12 cellular contexts compared by ENCODE assay signal in the genomic region with DNA sequence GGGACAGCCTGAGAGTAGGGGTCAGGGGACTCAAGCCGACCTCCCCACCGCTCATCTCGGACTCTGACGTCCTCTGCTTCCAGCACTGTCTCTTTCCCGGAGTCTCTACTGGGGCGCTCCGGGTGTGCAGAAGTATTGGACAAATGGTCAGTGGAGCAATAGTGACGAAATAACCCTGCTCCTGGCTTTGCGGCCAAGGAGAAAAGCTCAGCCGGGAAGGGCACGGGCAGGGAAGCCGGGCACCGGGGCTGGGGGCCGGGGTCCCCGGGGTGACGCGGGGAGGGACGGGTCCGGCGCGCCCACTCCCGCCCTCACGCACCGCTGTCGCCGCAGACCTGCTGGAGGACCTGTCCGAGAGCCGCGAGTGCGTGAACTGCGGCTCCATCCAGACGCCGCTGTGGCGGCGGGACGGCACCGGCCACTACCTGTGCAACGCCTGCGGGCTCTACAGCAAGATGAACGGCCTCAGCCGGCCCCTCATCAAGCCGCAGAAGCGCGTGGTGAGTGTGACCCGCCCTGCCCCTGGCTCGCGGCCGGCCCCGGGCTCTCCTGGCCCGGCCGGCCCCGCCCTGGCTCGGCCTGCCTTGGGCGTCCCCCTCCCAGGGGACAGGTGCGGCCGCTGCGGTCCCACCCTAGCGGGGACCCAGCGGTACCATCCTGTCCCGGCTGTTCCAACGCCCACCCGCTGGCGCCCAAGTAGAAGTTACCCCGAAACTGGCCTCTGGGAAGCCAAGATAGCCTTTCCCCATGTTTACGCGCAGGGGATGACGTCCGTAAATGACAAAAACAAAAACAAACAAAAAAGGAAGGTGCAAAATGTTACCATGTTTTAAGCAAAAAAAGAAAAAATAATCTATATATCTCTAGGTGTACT. TPM values are rescaled to one million over a fixed set of nuclear protein-coding genes. Genes with fewer than 3 reads are reported as not detected.
DNase-seq lines count a peak whose midpoint lies in the region; ATAC-seq, FAIRE-seq and TF ChIP-seq lines count a peak whose summit lies in the region.
"Had no signal": no experiment of that assay in that cellular context is flagged by ENCODE, and none has a peak within 500 bp of the region (broad histone marks: within the 10 kb centered on the region; RNA-seq: fewer than 3 reads in every experiment).

No MANE protein-coding gene starts in this region.

- peaks cover 42% of the 10 kb centered on the region for H3K36me3 ChIP-seq in left ventricle myocardium inferior
- peaks cover 0 to 2% of the 10 kb centered on the region in 2 donors for H3K36me3 ChIP-seq in aorta (ENCODE audit: control insufficient read depth in 1 of 2, insufficient read depth in 2 of 2, low read length in 1 of 2)

- no peak overlapping the region for H3K27ac Mint-ChIP-seq in neural crest cell (ENCODE audit: unreplicated experiment)
- H3K27ac Mint-ChIP-seq: activated naive CD8-positive, alpha-beta T cell treated with anti-CD3 and anti-CD28 coated beads, Interleukin-2, amount 10 ng/mL, durations not matched to agents 7 days and 5 days had no signal

- DNase-seq in Right ventricle myocardium inferior (ENCODE audit: missing footprints) = no peak
- no peak for DNase-seq in cardiac septum (ENCODE audit: low spot score)
- DNase-seq in left ventricle myocardium inferior = peak; percentile 28
- DNase-seq in neural crest cell (ENCODE audit: low read depth, low spot score) = no peak
- DNase-seq in aorta = peak in 1 of 2 donors; percentile 78
- no peak for DNase-seq in NCI-H2227 (lab: John Stamatoyannopoulos, UW; ENCODE audit: unreplicated experiment)
- no peak for DNase-seq in GM12891 (ENCODE audit: insufficient read length, low spot score)
- DNase-seq: activated CD4-positive, alpha-beta T cell treated with anti-CD3 and anti-CD28 coated beads, Interleukin-2, amount 50 U/mL, for 48 hours; activated naive CD8-positive, alpha-beta T cell treated with anti-CD3 and anti-CD28 coated beads, Interleukin-2, amount 10 ng/mL, durations not matched to agents 7 days and 5 days; NCI-H524 treated with DMSO at 0.1 percent for 48 hours had no signal

- intact Hi-C loops in Right ventricle myocardium inferior (cut with DNase I) (loop anchor here (1.0 to 2.0 kb wide), 2 partner anchors 14 to 90 kb away; no protein-coding TSS in a partner anchor), cardiac septum (cut with DNase I) (no loop called here), left ventricle myocardium inferior (cut with micrococcal nuclease) (no loop called here), aorta (cut with DNase I) (no loop called here)

- H3K4me1 ChIP-seq in left ventricle myocardium inferior (peaks cover 81% of the 10 kb centered on the region), aorta (ENCODE audit: control insufficient read depth in 1 of 2, insufficient read depth in 2 of 2, low read length in 2 of 2) (no peaks in the 10 kb centered on the region)

- H3K4me1 Mint-ChIP-seq in neural crest cell = no peaks in the 10 kb centered on the region
- H3K4me1 Mint-ChIP-seq: activated naive CD8-positive, alpha-beta T cell treated with anti-CD3 and anti-CD28 coated beads, Interleukin-2, amount 10 ng/mL, durations not matched to agents 7 days and 5 days had no signal

- WGBS in aorta, 2 donors = 1 to 2% methylated on average over 64 to 68 of the region's 68 CpGs

- H3K27me3 Mint-ChIP-seq in neural crest cell (ENCODE audit: low read depth) = peaks cover 92% of the 10 kb centered on the region

- H3K4me3 Mint-ChIP-seq in neural crest cell = peak overlapping the region; percentile 21
- H3K4me3 Mint-ChIP-seq: activated naive CD8-positive, alpha-beta T cell treated with anti-CD3 and anti-CD28 coated beads, Interleukin-2, amount 10 ng/mL, durations not matched to agents 7 days and 5 days had no signal

- peak; percentile 58 for ATAC-seq in Right ventricle myocardium inferior
- ATAC-seq in aorta (ENCODE audit: low FRiP score) = peak; percentile 42
- no peak for ATAC-seq in HG03097 (IDR thresholded peaks at IDR 0.05; ENCODE audit: low FRiP score, unreplicated experiment)
- ATAC-seq: esophagus mucosa had no signal

- H3K27ac ChIP-seq in left ventricle myocardium inferior (replicated peaks) = peak overlapping the region; percentile 100
- H3K27ac ChIP-seq in aorta (ENCODE audit: low read depth in 1 of 2, low read length in 2 of 2) = peak overlapping the region; percentile 46 to 87

- H3K9me3 Mint-ChIP-seq in neural crest cell = no peaks in the 10 kb centered on the region
- H3K9me3 Mint-ChIP-seq: activated naive CD8-positive, alpha-beta T cell treated with anti-CD3 and anti-CD28 coated beads, Interleukin-2, amount 10 ng/mL, durations not matched to agents 7 days and 5 days had no signal

- no peak for TF ChIP-seq POLR2A in GM12891 (IDR thresholded peaks at IDR 0.05; ENCODE audit: low read depth, low read length)

- no peak for FAIRE-seq in GM12891 (lab: Jason Lieb, UNC)

- H3K4me3 ChIP-seq in left ventricle myocardium inferior (peak overlapping the region; percentile 99), aorta (ENCODE audit: low read length in 2 of 2) (peak overlapping the region; percentile 32 to 80)

- TF ChIP-seq CTCF in left ventricle myocardium inferior (IDR thresholded peaks at IDR 0.05; ENCODE audit: borderline replicate concordance) (no peak), neural crest cell (conservative IDR thresholded peaks at IDR 0.05) (no peak)

- no peaks in the 10 kb centered on the region for H3K27me3 ChIP-seq in left ventricle myocardium inferior (ENCODE audit: low read depth)
- H3K27me3 ChIP-seq in aorta (ENCODE audit: control insufficient read depth in 1 of 2, insufficient read depth in 2 of 2, low read length in 1 of 2) = no peaks in the 10 kb centered on the region

- no peaks in the 10 kb centered on the region for H3K36me3 Mint-ChIP-seq in neural crest cell (ENCODE audit: low read depth)
- H3K36me3 Mint-ChIP-seq: activated naive CD8-positive, alpha-beta T cell treated with anti-CD3 and anti-CD28 coated beads, Interleukin-2, amount 10 ng/mL, durations not matched to agents 7 days and 5 days had no signal

- no peaks in the 10 kb centered on the region for H3K9me3 ChIP-seq in left ventricle myocardium inferior (replicated peaks)
- H3K9me3 ChIP-seq in aorta (ENCODE audit: control insufficient read depth, low read length) = no peaks in the 10 kb centered on the region

TF ChIP-seq in GM12891, 5 proteins besides CTCF, POLR2A, EP300 and RAD21:
- TF ChIP-seq POU2F2 (IDR thresholded peaks at IDR 0.05; ENCODE audit: low read depth, low read length) (no peak), POLR2AphosphoS5 (IDR thresholded peaks at IDR 0.05; ENCODE audit: low read depth, low read length) (no peak), SPI1 (IDR thresholded peaks at IDR 0.05; ENCODE audit: low read depth, low read length) (no peak), TAF1 (IDR thresholded peaks at IDR 0.05; ENCODE audit: low read depth, low read length) (no peak), PAX5 (IDR thresholded peaks at IDR 0.05; ENCODE audit: insufficient read depth, low read length, severe bottlenecking) (no peak)

RNA-seq across cellular contexts. Expression of a gene that starts 7.5 kb away (rescaled TPM):
- total RNA-seq in Right ventricle myocardium inferior (56.3 TPM), cardiac septum (76.2 TPM), left ventricle myocardium inferior (60.9 TPM), neural crest cell (not detected in 2 replicates), aorta (10 to 100 TPM; 28.7 to 41.5 TPM)
- 10 to 100 TPM; 16.0 to 32.8 TPM for polyA plus RNA-seq in aorta
- polyA plus RNA-seq in GM12891 (2012; ENCODE audit: low read depth, missing spikeins) = 0.03 TPM

Comparison
In these comparisons a context has a peak if more than half of its experiments do, and no peak if none do; other contexts are left out.
1. RNA of a gene that starts 7.5 kb away (total RNA-seq): 76.2 TPM in cardiac septum (single experiment), 60.9 TPM in left ventricle myocardium inferior (single experiment), 56.3 TPM in Right ventricle myocardium inferior (single experiment) and 28.7 to 41.5 TPM in aorta; not detected in neural crest cell; every median in the first group is over 10 times any median in the second.